ENCODE assay signal across 8 cellular contexts in genomic region chr10:132538031-132538789, GRCh38. TPM values are rescaled to one million over a fixed set of nuclear protein-coding genes. Genes with fewer than 3 reads are reported as not detected.
DNase-seq lines count a peak whose midpoint lies in the region; ATAC-seq and TF ChIP-seq lines count a peak whose summit lies in the region.

No MANE protein-coding gene starts in this region.

- TSS peak; percentile 34 for BruUV-seq in Calu3 (replicated peaks; lab: Mats Ljungman, UMichigan)

- ATAC-seq in aorta (ENCODE audit: low FRiP score): no peak
- ATAC-seq in GM18519 (IDR thresholded peaks at IDR 0.05; ENCODE audit: low FRiP score, unreplicated experiment): no peak

- H3K27ac ChIP-seq in KOPT-K1 (ENCODE audit: low read depth, low read length, poor library complexity, severe bottlenecking) (peak overlapping the region; percentile 47), colonic mucosa (peak overlapping the region; percentile 9), mesodermal cell (ENCODE audit: low read depth, low read length, severe bottlenecking) (no peak overlapping the region), aorta (ENCODE audit: low read depth in 1 of 2, low read length in 2 of 2) (peak overlapping the region; percentile 72)

- H3K4me1 ChIP-seq in colonic mucosa: peaks cover 11% of the 10 kb centered on the region
- peaks cover 36% of the 10 kb centered on the region for H3K4me1 ChIP-seq in mesodermal cell (ENCODE audit: control insufficient read depth, insufficient read depth, low read length, poor library complexity, severe bottlenecking)
- H3K4me1 ChIP-seq in aorta (ENCODE audit: control insufficient read depth in 1 of 2, insufficient read depth in 2 of 2, low read length in 2 of 2): no peaks in the 10 kb centered on the region

- 15 to 16% methylated on average over 41 to 42 of the region's 42 CpGs for WGBS in mesodermal cell (ENCODE audit: insufficient coverage in 2 of 2), 2 experiments
- WGBS in aorta, 2 donors: 2 to 6% methylated on average over 24 to 42 of the region's 42 CpGs

- CTCF ChIA-PET in Calu3 (lab: Charles Lee): no interaction called here

- H3K4me1 Mint-ChIP-seq in Calu3 (ENCODE audit: low read depth, unreplicated experiment): peaks cover 27% of the 10 kb centered on the region

- H3K9ac ChIP-seq in colonic mucosa (ENCODE audit: low read depth in 2 of 2, low read length in 2 of 2): peak overlapping the region; percentile 84 to 88

- peak overlapping the region; percentile 49 for H3K4me3 ChIP-seq in colonic mucosa
- peak overlapping the region; percentile 76 for H3K4me3 ChIP-seq in mesodermal cell (ENCODE audit: extremely low read depth, insufficient read depth, low read length, poor library complexity, severe bottlenecking)
- H3K4me3 ChIP-seq in aorta (ENCODE audit: low read length in 2 of 2): peak overlapping the region; percentile 67 to 81

- intact Hi-C loops in Calu3 (cut with micrococcal nuclease; ENCODE audit: unreplicated experiment) (no loop called here), colonic mucosa (cut with DNase I) (loop anchor here (5.0 kb wide), 1 partner anchor 76 kb away; no protein-coding TSS in a partner anchor), aorta (cut with DNase I) (loop anchor here (5.0 kb wide), 2 partner anchors 39 to 94 kb away; no protein-coding TSS in a partner anchor)

- TF ChIP-seq CTCF in Calu3 (IDR thresholded peaks at IDR 0.05; ENCODE audit: unreplicated experiment) (no peak), colonic mucosa (IDR thresholded peaks at IDR 0.05) (no peak)

- H3K4me3 Mint-ChIP-seq in Calu3 (ENCODE audit: low read depth, unreplicated experiment): peak overlapping the region; percentile 77

- H3K27ac Mint-ChIP-seq in Calu3 (ENCODE audit: unreplicated experiment): peak overlapping the region; percentile 67

- DNase-seq in Calu3: no peak
- DNase-seq in colonic mucosa: no peak
- peak; percentile 64 to 79 for DNase-seq in aorta
- no peak for DNase-seq in KG1 (lab: John Stamatoyannopoulos, UW)
- DNase-seq in germinal center (ENCODE audit: low spot score): no peak

- peaks cover 34% of the 10 kb centered on the region for H3K36me3 Mint-ChIP-seq in Calu3 (ENCODE audit: insufficient read depth, unreplicated experiment)

- no peaks in the 10 kb centered on the region for H3K27me3 Mint-ChIP-seq in Calu3 (ENCODE audit: unreplicated experiment)

- H3K36me3 ChIP-seq in KOPT-K1 (ENCODE audit: insufficient read depth, low read length) (no peaks in the 10 kb centered on the region), colonic mucosa (no peaks in the 10 kb centered on the region), mesodermal cell (ENCODE audit: control insufficient read depth, insufficient read depth, low read length) (no peaks in the 10 kb centered on the region), aorta (ENCODE audit: control insufficient read depth in 1 of 2, insufficient read depth in 2 of 2, low read length in 1 of 2) (no peaks in the 10 kb centered on the region)

- no peaks in the 10 kb centered on the region for H3K9me3 Mint-ChIP-seq in Calu3 (ENCODE audit: low read depth, unreplicated experiment)

- H3K9me3 ChIP-seq in KOPT-K1 (ENCODE audit: insufficient read depth, low read length, poor library complexity, severe bottlenecking): no peaks in the 10 kb centered on the region
- no peaks in the 10 kb centered on the region for H3K9me3 ChIP-seq in colonic mucosa
- no peaks in the 10 kb centered on the region for H3K9me3 ChIP-seq in mesodermal cell (ENCODE audit: control insufficient read depth, low read length)
- H3K9me3 ChIP-seq in aorta (ENCODE audit: control insufficient read depth, low read length): no peaks in the 10 kb centered on the region

- H3K27me3 ChIP-seq in colonic mucosa (no peaks in the 10 kb centered on the region), aorta (ENCODE audit: control insufficient read depth in 1 of 2, insufficient read depth in 2 of 2, low read length in 1 of 2) (no peaks in the 10 kb centered on the region)

RNA-seq across cellular contexts. Expression of gene INPP5A, which starts 0.6 kb away (rescaled TPM):
- total RNA-seq in Calu3 (2022) (16.5 and 16.6 TPM in 2 replicates), colonic mucosa (10 to 100 TPM; 29.9 to 41.5 TPM), aorta (100 to 1,000 TPM in 1 of 2 donors, 10 to 100 TPM in 1; 66.4 to 112 TPM)
- 33.0 TPM for polyA plus RNA-seq in mesodermal cell (2013, experiment 1 of 2)
- 32.5 TPM for polyA plus RNA-seq in mesodermal cell (2013, experiment 2 of 2)
- polyA plus RNA-seq in aorta: 10 to 100 TPM; 37.7 to 43.4 TPM

Comparison
In these comparisons a context has a peak if more than half of its experiments do, and no peak if none do; other contexts are left out.
1. DNase-seq: peak in aorta (2 of 2); none in Calu3 (single experiment), colonic mucosa (single experiment), KG1 (single experiment) and germinal center (single experiment).
2. Peak in every context shown above with its lines, with median percentiles within 50 percentile points of each other: H3K4me3 ChIP-seq.